14 cellular contexts compared by ENCODE assay signal in the genomic region with DNA sequence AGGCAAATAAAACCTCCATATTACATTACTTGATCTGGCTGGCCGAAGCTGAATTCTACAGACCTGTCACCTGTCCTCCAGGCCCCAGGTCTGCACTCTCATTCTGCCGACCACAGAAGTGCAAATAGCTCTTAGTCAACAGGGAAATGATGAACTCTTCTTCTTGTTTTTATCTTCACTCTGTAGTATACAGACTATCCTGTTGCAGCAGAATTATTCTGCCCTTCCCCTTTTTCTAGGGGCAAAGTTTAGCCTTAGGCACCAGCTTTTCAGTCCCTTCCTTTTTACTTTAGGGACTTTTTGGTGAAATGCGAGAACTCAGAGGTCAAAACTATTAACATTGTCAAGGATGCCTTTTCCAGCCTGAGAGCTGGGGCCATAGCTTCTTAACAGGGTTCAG.
A peak's percentile ranks its signal among the peaks of the same experiment; 100 is the strongest.
DNase-seq lines count a peak whose midpoint lies in the region; ATAC-seq, FAIRE-seq and TF ChIP-seq lines count a peak whose summit lies in the region.
"Had no signal": no experiment of that assay in that cellular context is flagged by ENCODE, and none has a peak within 500 bp of the region (broad histone marks: within the 10 kb centered on the region; RNA-seq: fewer than 3 reads in every experiment).

No MANE protein-coding gene starts in this region.

- H3K9me3 ChIP-seq in right cardiac atrium (ENCODE audit: control insufficient read depth, low read length) (no peaks in the 10 kb centered on the region), GM12878 (replicated peaks; ENCODE audit: control insufficient read depth, insufficient read depth, low read length) (no peaks in the 10 kb centered on the region), transverse colon (no peaks in the 10 kb centered on the region)
- H3K9me3 ChIP-seq: pancreas had no signal

- DNase-seq in left ventricle myocardium superior (no peak), right cardiac atrium (no peak), NCI-H2107 treated with DMSO at 0.1 percent for 48 hours (lab: John Stamatoyannopoulos, UW; ENCODE audit: unreplicated experiment) (peak; percentile 82), GM12878 (ENCODE audit: low read depth, low spot score) (no peak), transverse colon (no peak), SW480 (ENCODE audit: low spot score) (no peak)
- DNase-seq: activated naive CD4-positive, alpha-beta T cell treated with anti-CD3 and anti-CD28 coated beads for 36 hours; effector CD8-positive, alpha-beta T cell; foreskin fibroblast; GOT3; NCI-H446; pancreas had no signal

- no peak for FAIRE-seq in GM12878 (lab: Jason Lieb, UNC)
- FAIRE-seq: pancreas had no signal

- H3K9ac ChIP-seq in GM12878 (ENCODE audit: control insufficient read depth, insufficient read depth, low read length) = no peak overlapping the region

- peak; percentile 32 for ATAC-seq in left ventricle myocardium superior
- ATAC-seq in right cardiac atrium = no peak
- peak; percentile 70 for ATAC-seq in GM12878
- ATAC-seq in HG03025 (IDR thresholded peaks at IDR 0.05; ENCODE audit: low FRiP score, unreplicated experiment) = no peak
- no peak for ATAC-seq in HG03378 (IDR thresholded peaks at IDR 0.05; ENCODE audit: unreplicated experiment)

- CTCF ChIA-PET in GM12878 (lab: Yijun Ruan, JAX) = interaction anchor here (0.7 to 2.2 kb wide), 14 partner anchors 11 to 340 kb away, joined by 3 to 7 read pairs (median 3); no protein-coding TSS in a partner anchor

- POLR2A ChIA-PET in GM12878 (lab: Charles Lee) = interaction anchor here (0.6 to 3.4 kb wide), 7 partner anchors 12 to 248 kb away, joined by 4 to 14 read pairs (median 5); no protein-coding TSS in a partner anchor

- WGBS in right cardiac atrium = 67% methylated on average over 3 of the region's 3 CpGs
- WGBS in GM12878 (ENCODE audit: insufficient coverage, insufficient replicate concordance, low lambda C conversion rate, missing lambda C conversion rate) = 25% methylated on average over 3 of the region's 3 CpGs
- WGBS in transverse colon (ENCODE audit: low coverage in 1 of 2), 2 donors = 47 to 67% methylated on average over 2 to 3 of the region's 3 CpGs

- no TSS peak for BruUV-seq in GM12878 (replicated peaks; lab: Mats Ljungman, UMichigan)

- H4K20me1 ChIP-seq in GM12878 (ENCODE audit: control insufficient read depth, insufficient read depth) = no peaks in the 10 kb centered on the region

- H3K36me3 ChIP-seq in GM12878 (ENCODE audit: control insufficient read depth in 2 of 2, insufficient read depth in 2 of 2, low read length in 1 of 2) (no peaks in the 10 kb centered on the region), transverse colon (no peaks in the 10 kb centered on the region)
- H3K36me3 ChIP-seq: pancreas had no signal

- TF ChIP-seq CTCF in GM12878 (IDR thresholded peaks at IDR 0.05 in 2 of 3, conservative IDR thresholded peaks at IDR 0.05 in 1 of 3; ENCODE audit: control insufficient read depth in 2 of 3, extremely low read depth in 1 of 3, insufficient read depth in 1 of 3, low read depth in 3 of 3, low read length in 3 of 3) (no peak), transverse colon (IDR thresholded peaks at IDR 0.05) (no peak)

- TF ChIP-seq EP300 in GM12878 (IDR thresholded peaks at IDR 0.05; ENCODE audit: borderline replicate concordance in 1 of 2, control insufficient read depth in 1 of 2, low read depth in 2 of 2, low read length in 2 of 2) (no peak; a peak in 1 of 4 replicates), transverse colon (IDR thresholded peaks at IDR 0.05; ENCODE audit: low read depth) (no peak)

- no peak overlapping the region; the same call in 1 of the 2 replicates for H2AFZ ChIP-seq in GM12878 (ENCODE audit: control insufficient read depth, low read depth, low read length)

- H3K27ac ChIP-seq in right cardiac atrium (ENCODE audit: low read length) (no peak overlapping the region), GM12878 (ENCODE audit: control insufficient read depth, insufficient read depth) (no peak overlapping the region), transverse colon (no peak overlapping the region)
- H3K27ac ChIP-seq: pancreas had no signal

- in situ Hi-C loops in GM12878 (cut with MboI) (no loop called here), transverse colon (cut with MboI; ENCODE audit: low pct_ligation_motif_present in 1 of 4, low pct_unique_long_range_greater_than_20kb in 1 of 4, low sequenced_read_pairs in 3 of 4) (no loop called here)

- no peak for TF ChIP-seq POLR2A in GM12878 (IDR thresholded peaks at IDR 0.05; ENCODE audit: low read depth, low read length)
- TF ChIP-seq POLR2A in transverse colon (IDR thresholded peaks at IDR 0.05) = no peak

- H3K4me3 ChIP-seq in right cardiac atrium (ENCODE audit: low read length) (no peak overlapping the region), GM12878 (no peak overlapping the region), transverse colon (no peak overlapping the region)
- H3K4me3 ChIP-seq: pancreas had no signal

- intact Hi-C loops in left ventricle myocardium superior (cut with micrococcal nuclease) (no loop called here), right cardiac atrium (cut with DNase I) (no loop called here), GM12878 (cut with micrococcal nuclease; ENCODE audit: unreplicated experiment) (no loop called here), transverse colon (cut with DNase I; ENCODE audit: low total_unique reads) (no loop called here)

- SMC1A ChIA-PET in GM12878 (lab: Charles Lee; ENCODE audit: uncharacterized antibody, unreplicated experiment) = interaction anchor here (0.7 to 3.6 kb wide), 25 partner anchors 11 to 388 kb away, joined by 3 to 44 read pairs (median 4); no protein-coding TSS in a partner anchor

- H3K4me2 ChIP-seq in GM12878 (ENCODE audit: control insufficient read depth, insufficient read depth) = no peak overlapping the region

- H3K79me2 ChIP-seq in GM12878 (ENCODE audit: control insufficient read depth, insufficient read depth, low read length) = no peaks in the 10 kb centered on the region

- RAD21 ChIA-PET in GM12878 (lab: Charles Lee; ENCODE audit: unreplicated experiment) = interaction anchor here (0.7 to 3.2 kb wide), 17 partner anchors 10 to 340 kb away, joined by 3 to 30 read pairs (median 4); no protein-coding TSS in a partner anchor

- H3K4me1 ChIP-seq in right cardiac atrium (ENCODE audit: control insufficient read depth, insufficient read depth, low read length) = peaks cover 4% of the 10 kb centered on the region
- H3K4me1 ChIP-seq in GM12878 (ENCODE audit: control insufficient read depth, insufficient read depth, low read length) = peaks cover 12% of the 10 kb centered on the region
- H3K4me1 ChIP-seq in transverse colon = peaks cover 0 to 4% (median 0%) of the 10 kb centered on the region in 4 donors
- H3K4me1 ChIP-seq: pancreas had no signal

- no peaks in the 10 kb centered on the region for H3K27me3 ChIP-seq in right cardiac atrium (ENCODE audit: control insufficient read depth, insufficient read depth)
- H3K27me3 ChIP-seq in GM12878 (replicated peaks in 1 of 2; ENCODE audit: control insufficient read depth in 2 of 2, insufficient read depth in 2 of 2, low read length in 1 of 2) = no peaks in the 10 kb centered on the region
- H3K27me3 ChIP-seq in transverse colon = no peaks in the 10 kb centered on the region
- H3K27me3 ChIP-seq: pancreas had no signal

- TF ChIP-seq RAD21 in GM12878 (IDR thresholded peaks at IDR 0.05; ENCODE audit: insufficient read depth, low read depth, low read length) = no peak

TF ChIP-seq in GM12878, 131 proteins besides CTCF, POLR2A, EP300 and RAD21:
- TF ChIP-seq NR2F1 (conservative IDR thresholded peaks at IDR 0.05) = peak; percentile 57
- TF ChIP-seq, protein P1, sequence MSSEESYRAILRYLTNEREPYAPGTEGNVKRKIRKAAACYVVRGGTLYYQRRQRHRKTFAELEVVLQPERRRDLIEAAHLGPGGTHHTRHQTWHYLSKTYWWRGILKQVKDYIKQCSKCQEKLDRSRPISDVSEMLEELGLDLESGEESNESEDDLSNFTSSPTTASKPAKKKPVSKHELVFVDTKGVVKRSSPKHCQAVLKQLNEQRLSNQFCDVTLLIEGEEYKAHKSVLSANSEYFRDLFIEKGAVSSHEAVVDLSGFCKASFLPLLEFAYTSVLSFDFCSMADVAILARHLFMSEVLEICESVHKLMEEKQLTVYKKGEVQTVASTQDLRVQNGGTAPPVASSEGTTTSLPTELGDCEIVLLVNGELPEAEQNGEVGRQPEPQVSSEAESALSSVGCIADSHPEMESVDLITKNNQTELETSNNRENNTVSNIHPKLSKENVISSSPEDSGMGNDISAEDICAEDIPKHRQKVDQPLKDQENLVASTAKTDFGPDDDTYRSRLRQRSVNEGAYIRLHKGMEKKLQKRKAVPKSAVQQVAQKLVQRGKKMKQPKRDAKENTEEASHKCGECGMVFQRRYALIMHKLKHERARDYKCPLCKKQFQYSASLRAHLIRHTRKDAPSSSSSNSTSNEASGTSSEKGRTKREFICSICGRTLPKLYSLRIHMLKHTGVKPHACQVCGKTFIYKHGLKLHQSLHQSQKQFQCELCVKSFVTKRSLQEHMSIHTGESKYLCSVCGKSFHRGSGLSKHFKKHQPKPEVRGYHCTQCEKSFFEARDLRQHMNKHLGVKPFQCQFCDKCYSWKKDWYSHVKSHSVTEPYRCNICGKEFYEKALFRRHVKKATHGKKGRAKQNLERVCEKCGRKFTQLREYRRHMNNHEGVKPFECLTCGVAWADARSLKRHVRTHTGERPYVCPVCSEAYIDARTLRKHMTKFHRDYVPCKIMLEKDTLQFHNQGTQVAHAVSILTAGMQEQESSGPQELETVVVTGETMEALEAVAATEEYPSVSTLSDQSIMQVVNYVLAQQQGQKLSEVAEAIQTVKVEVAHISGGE (CRISPR knock-in tag; IDR thresholded peaks at IDR 0.05) = no peak

Comparison
In these comparisons a context has a peak if more than half of its experiments do, and no peak if none do; other contexts are left out.
1. ATAC-seq: peak in left ventricle myocardium superior (single experiment) and GM12878 (single experiment); none in right cardiac atrium (0 of 2), HG03025 (single experiment) and HG03378 (single experiment).